In genomic region chr1:7145947-7146346, GRCh38 we compare ENCODE assay signal across 26 cellular contexts.
"Had no signal": no experiment of that assay in that cellular context is flagged by ENCODE, and none has a peak within 500 bp of the region (broad histone marks: within the 10 kb centered on the region; RNA-seq: fewer than 3 reads in every experiment).

No MANE protein-coding gene starts in this region.

- H3K36me3 ChIP-seq: ascending aorta, Peyer's patch had no signal

- DNase-seq: activated CD4-positive, alpha-beta T cell treated with anti-CD3 and anti-CD28 coated beads, Interleukin-2, amount 10 ng/mL, durations not matched to agents 24 days and 14 days; activated CD4-positive, alpha-beta T cell treated with anti-CD3 and anti-CD28 coated beads, Interleukin-2, amount 50 U/mL, for 48 hours; activated CD4-positive, CD25-positive, alpha-beta regulatory T cell treated with anti-CD3 and anti-CD28 coated beads, Interleukin-2, amount 50 U/mL, for 72 hours; activated CD8-positive, alpha-beta memory T cell treated with anti-CD3 and anti-CD28 coated beads, Interleukin-2, amount 10 ng/mL, durations not matched to agents 7 days and 5 days; activated effector memory CD4-positive, alpha-beta T cell treated with anti-CD3 and anti-CD28 coated beads, Interleukin-2, amount 50 U/mL, for 16 hours; activated naive CD4-positive, alpha-beta T cell treated with Interleukin-2 at 50 U/mL for 16 hours; activated naive CD8-positive, alpha-beta T cell treated with anti-CD3 and anti-CD28 coated beads, Interleukin-2, amount 50 U/mL, for 24 hours; activated T-cell treated with anti-CD3 and anti-CD28 coated beads, Interleukin-2, amount 50 U/mL, for 24 hours; amniotic stem cell; body of pancreas; central memory CD4-positive, alpha-beta T cell; Karpas-422; NCI-H1417; NCI-H1694 treated with DMSO at 0.1 percent for 48 hours; NCI-H2029 treated with DMSO at 0.1 percent for 48 hours; NCI-H446 treated with DMSO at 0.1 percent for 48 hours; NCI-H526; NK-92 treated with Interleukin-12 subunit alpha and Interleukin-12 subunit beta, amount 100 ng/mL, for 24 hours; Peyer's patch; Right ventricle myocardium superior had no signal

- ATAC-seq: activated CD8-positive, alpha-beta memory T cell treated with anti-CD3 and anti-CD28 coated beads, Interleukin-2, amount 10 ng/mL, durations not matched to agents 7 days and 5 days; activated naive CD4-positive, alpha-beta T cell treated with anti-CD3 and anti-CD28 coated beads, Interleukin-2, amount 50 U/mL, for 72 hours; activated naive CD8-positive, alpha-beta T cell treated with anti-CD3 and anti-CD28 coated beads, Interleukin-2, amount 50 U/mL, for 24 hours; body of pancreas; K562; WTC11 had no signal

- H3K4me1 ChIP-seq: ascending aorta, Peyer's patch had no signal

- H3K27ac ChIP-seq: ascending aorta, body of pancreas, coronary artery, Peyer's patch, RWPE1 had no signal

- H3K27me3 ChIP-seq: ascending aorta, body of pancreas, Peyer's patch had no signal

- H3K4me3 ChIP-seq: ascending aorta, body of pancreas, coronary artery, K562, Peyer's patch had no signal

- H3K9me3 ChIP-seq: ascending aorta, body of pancreas, Peyer's patch had no signal
